In the genomic region with DNA sequence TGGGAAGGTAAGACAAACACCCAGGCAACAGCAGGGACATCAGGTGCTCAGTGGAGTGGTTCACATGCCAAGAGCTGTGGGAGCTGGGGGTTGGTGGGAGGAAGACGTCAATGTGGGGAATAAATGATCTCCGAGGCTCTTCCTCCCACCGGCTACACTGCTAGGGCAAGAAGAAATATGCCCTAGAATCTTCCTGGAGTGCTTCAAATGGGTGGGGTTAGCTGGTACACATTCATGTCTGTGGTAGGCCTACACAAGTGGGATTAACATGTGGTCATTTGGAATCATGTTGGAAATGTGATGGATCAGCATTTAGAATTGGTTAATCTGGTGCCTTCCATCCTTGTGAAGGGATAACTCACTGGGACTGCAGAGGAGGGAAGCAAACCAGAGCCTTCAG, we compare ENCODE assay signal across 1 cellular context.
TF ChIP-seq lines count a peak whose summit lies in the region.

No MANE protein-coding gene starts in this region.

TF ChIP-seq in IMR-90, 13 proteins besides CTCF, POLR2A, EP300 and RAD21:
- TF ChIP-seq, protein P1, sequence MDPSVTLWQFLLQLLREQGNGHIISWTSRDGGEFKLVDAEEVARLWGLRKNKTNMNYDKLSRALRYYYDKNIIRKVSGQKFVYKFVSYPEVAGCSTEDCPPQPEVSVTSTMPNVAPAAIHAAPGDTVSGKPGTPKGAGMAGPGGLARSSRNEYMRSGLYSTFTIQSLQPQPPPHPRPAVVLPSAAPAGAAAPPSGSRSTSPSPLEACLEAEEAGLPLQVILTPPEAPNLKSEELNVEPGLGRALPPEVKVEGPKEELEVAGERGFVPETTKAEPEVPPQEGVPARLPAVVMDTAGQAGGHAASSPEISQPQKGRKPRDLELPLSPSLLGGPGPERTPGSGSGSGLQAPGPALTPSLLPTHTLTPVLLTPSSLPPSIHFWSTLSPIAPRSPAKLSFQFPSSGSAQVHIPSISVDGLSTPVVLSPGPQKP (IDR thresholded peaks at IDR 0.05; ENCODE audit: borderline replicate concordance, low read depth, low read length): no peak
- TF ChIP-seq MAFK (IDR thresholded peaks at IDR 0.05; ENCODE audit: low read depth, low read length) (peak; percentile 32; the same call in 1 of the 2 replicates), CHD1 (IDR thresholded peaks at IDR 0.05; ENCODE audit: low read depth, low read length) (no peak), BHLHE40 (IDR thresholded peaks at IDR 0.05; ENCODE audit: low read depth, low read length) (no peak)
